15 cellular contexts compared by ENCODE assay signal in the genomic region with DNA sequence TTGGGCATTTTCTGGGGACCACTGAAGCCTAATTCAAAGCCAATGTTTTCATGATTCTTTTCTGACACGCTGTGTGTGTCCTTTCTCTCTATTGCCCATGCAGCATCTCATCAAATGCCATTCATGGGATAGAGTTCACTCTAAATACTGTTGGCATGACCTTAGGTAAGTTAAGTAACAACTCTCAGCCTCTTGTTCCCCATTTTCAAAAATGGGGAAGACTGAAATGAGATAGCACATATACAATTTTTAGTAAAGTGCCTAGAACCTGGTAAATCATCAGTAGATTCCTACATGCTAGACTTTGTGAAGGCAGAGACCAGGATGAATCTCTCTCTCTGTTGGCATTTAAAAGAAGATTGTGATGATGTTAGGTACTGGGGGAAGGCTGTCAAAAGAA. TPM values are rescaled to one million over a fixed set of nuclear protein-coding genes. Genes with fewer than 3 reads are reported as not detected.
A peak's percentile ranks its signal among the peaks of the same experiment; 100 is the strongest.
DNase-seq lines count a peak whose midpoint lies in the region; ATAC-seq and TF ChIP-seq lines count a peak whose summit lies in the region.
"Had no signal": no experiment of that assay in that cellular context is flagged by ENCODE, and none has a peak within 500 bp of the region (broad histone marks: within the 10 kb centered on the region; RNA-seq: fewer than 3 reads in every experiment).

No MANE protein-coding gene starts in this region.

- H3K4me3 ChIP-seq in HL-60 (replicated peaks; ENCODE audit: insufficient read depth, low read length) = no peak overlapping the region
- H3K4me3 ChIP-seq in OCI-LY3 (ENCODE audit: low read length) = no peak overlapping the region
- H3K4me3 ChIP-seq in upper lobe of right lung = no peak overlapping the region
- H3K4me3 ChIP-seq: A549 had no signal

- H3K4me1 Mint-ChIP-seq in CD14-positive monocyte = peaks cover 79% of the 10 kb centered on the region
- H3K4me1 Mint-ChIP-seq: CD4-positive, CD25-positive, alpha-beta regulatory T cell had no signal

- H3K79me2 ChIP-seq in OCI-LY3 (ENCODE audit: low read length) = no peaks in the 10 kb centered on the region

- peak overlapping the region; percentile 72 to 86 (median 84) for H3K27ac Mint-ChIP-seq in CD14-positive monocyte
- H3K27ac Mint-ChIP-seq: CD4-positive, CD25-positive, alpha-beta regulatory T cell; HFFc6 had no signal

- intact Hi-C loops in CD14-positive monocyte (cut with micrococcal nuclease) (loop anchor here in 1 of 2 donors (10.0 kb wide), 1 partner anchor 48 kb away; the partner anchor contains the start of gene OR52K1), upper lobe of right lung (cut with DNase I) (no loop called here)

- peaks cover 13% of the 10 kb centered on the region for H3K4me1 ChIP-seq in OCI-LY3 (ENCODE audit: low read length)
- H3K4me1 ChIP-seq in upper lobe of right lung = no peaks in the 10 kb centered on the region
- H3K4me1 ChIP-seq: A549 had no signal

- no peak overlapping the region for H3K9ac ChIP-seq in OCI-LY3 (ENCODE audit: low read length)

- peak overlapping the region; percentile 46 for H3K4me2 ChIP-seq in OCI-LY3 (ENCODE audit: low read length)
- H3K4me2 ChIP-seq: A549 had no signal

- DNase-seq in CD14-positive monocyte (ENCODE audit: low spot score) (no peak), HL-60 (ENCODE audit: low read depth in 1 of 2, low spot score in 1 of 2) (peak in 1 of 2 experiments; percentile 48), upper lobe of right lung (no peak), NCI-H510A (lab: John Stamatoyannopoulos, UW) (no peak)
- DNase-seq: CD4-positive, CD25-positive, alpha-beta regulatory T cell; DMS53; GF-D8; HCEC 1CT; HFFc6 had no signal

- H3K27me3 Mint-ChIP-seq in CD14-positive monocyte (ENCODE audit: low read depth in 3 of 3) = no peaks in the 10 kb centered on the region

- no peak for TF ChIP-seq CTCF in CD14-positive monocyte (IDR thresholded peaks at IDR 0.05)
- no peak for TF ChIP-seq CTCF in HL-60 (IDR thresholded peaks at IDR 0.05; ENCODE audit: insufficient read depth, low read length)
- TF ChIP-seq CTCF in OCI-LY3 (IDR thresholded peaks at IDR 0.05; ENCODE audit: low read depth, low read length) = no peak
- no peak for TF ChIP-seq CTCF in upper lobe of right lung (IDR thresholded peaks at IDR 0.05)

- peak; percentile 49 for ATAC-seq in upper lobe of right lung
- ATAC-seq in HG03378 (IDR thresholded peaks at IDR 0.05; ENCODE audit: unreplicated experiment) = no peak
- ATAC-seq: A549 had no signal

- H3K9me3 Mint-ChIP-seq in CD14-positive monocyte = peaks cover 0 to 26% (median 5%) of the 10 kb centered on the region in 7 donors

- peak overlapping the region; percentile 57 for H3K27ac ChIP-seq in HL-60 (replicated peaks)
- H3K27ac ChIP-seq in OCI-LY3 (ENCODE audit: low read length) = no peak overlapping the region
- no peak overlapping the region for H3K27ac ChIP-seq in upper lobe of right lung
- H3K27ac ChIP-seq: A549 had no signal

- no peaks in the 10 kb centered on the region for H4K20me1 ChIP-seq in OCI-LY3 (ENCODE audit: insufficient read depth, low read length)

- no peak overlapping the region; the same call in 1 of the 2 replicates for H2AFZ ChIP-seq in OCI-LY3 (ENCODE audit: low read depth, low read length)

- H3K36me3 ChIP-seq in OCI-LY3 (replicated peaks; ENCODE audit: low read depth, low read length) (no peaks in the 10 kb centered on the region), upper lobe of right lung (no peaks in the 10 kb centered on the region)

- peaks cover 18 to 31% of the 10 kb centered on the region in 2 donors for H3K36me3 Mint-ChIP-seq in CD14-positive monocyte
- H3K36me3 Mint-ChIP-seq: CD4-positive, CD25-positive, alpha-beta regulatory T cell had no signal

- H3K4me3 Mint-ChIP-seq in CD14-positive monocyte = peak overlapping the region in 1 of 2 donors; percentile 47
- H3K4me3 Mint-ChIP-seq: CD4-positive, CD25-positive, alpha-beta regulatory T cell; HFFc6 had no signal

- H3K27me3 ChIP-seq in HL-60 (ENCODE audit: insufficient read depth, poor library complexity, severe bottlenecking) = no peaks in the 10 kb centered on the region
- no peaks in the 10 kb centered on the region for H3K27me3 ChIP-seq in OCI-LY3 (ENCODE audit: low read depth, low read length)
- no peaks in the 10 kb centered on the region for H3K27me3 ChIP-seq in upper lobe of right lung

- H3K9me3 ChIP-seq in OCI-LY3 (ENCODE audit: insufficient read depth, low read length) = no peaks in the 10 kb centered on the region
- H3K9me3 ChIP-seq in upper lobe of right lung = no peaks in the 10 kb centered on the region
- H3K9me3 ChIP-seq: A549 had no signal

RNA-seq across cellular contexts. Expression of gene OR52K2, which starts 12.7 kb away (rescaled TPM):
- polyA plus RNA-seq in CD14-positive monocyte = under 1 TPM; 0.16 to 0.41 TPM
- not detected for total RNA-seq in upper lobe of right lung
- total RNA-seq: CD4-positive, CD25-positive, alpha-beta regulatory T cell; H4; HFFc6 had no signal
- polyA plus RNA-seq: A549; AG04450; BJ; CD4-positive, CD25-positive, alpha-beta regulatory T cell had no signal

RNA-seq across cellular contexts. Expression of gene TRIM21, which starts 42.9 kb away (rescaled TPM):
- polyA plus RNA-seq in CD14-positive monocyte = 10 to 100 TPM; 29.9 to 42.5 TPM
- total RNA-seq in upper lobe of right lung = 34.1 TPM

RNA-seq across cellular contexts. Expression of gene OR52K1, which starts 46.0 kb away (rescaled TPM):
- not detected for polyA plus RNA-seq in CD14-positive monocyte
- 0.12 TPM for total RNA-seq in upper lobe of right lung
- total RNA-seq: CD4-positive, CD25-positive, alpha-beta regulatory T cell; H4; HFFc6 had no signal
- polyA plus RNA-seq: A549; AG04450; BJ; CD4-positive, CD25-positive, alpha-beta regulatory T cell had no signal
